In the genomic region with DNA sequence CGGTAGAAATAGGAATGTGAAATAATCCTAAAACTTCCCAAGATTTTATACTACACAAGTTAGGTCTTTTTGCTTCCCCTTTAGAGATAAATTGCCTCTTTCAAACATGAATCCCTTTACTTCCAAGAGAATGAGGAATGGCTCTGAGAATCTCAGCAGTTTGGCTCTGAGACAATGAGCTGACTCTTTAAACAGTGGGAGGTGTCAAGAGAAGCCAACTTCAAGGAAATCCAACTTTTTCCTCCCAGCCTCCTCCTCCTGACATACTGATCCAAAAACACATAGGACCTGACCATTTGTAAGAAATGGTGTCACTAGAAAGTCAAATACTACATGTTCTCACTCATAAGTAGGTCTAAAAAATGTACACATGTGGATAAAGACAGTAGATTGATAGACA, we compare ENCODE assay signal across 17 cellular contexts.
"Had no signal": no experiment of that assay in that cellular context is flagged by ENCODE, and none has a peak within 500 bp of the region (broad histone marks: within the 10 kb centered on the region; RNA-seq: fewer than 3 reads in every experiment).

No MANE protein-coding gene starts in this region.

- H3K27ac ChIP-seq: left lung, neutrophil, prostate gland, VCaP had no signal

- H3K4me1 ChIP-seq: left lung, prostate gland had no signal

- DNase-seq: activated CD4-positive, alpha-beta memory T cell treated with anti-CD3 and anti-CD28 coated beads, Interleukin-2, amount 10 ng/mL, durations not matched to agents 7 days and 5 days; activated CD4-positive, alpha-beta T cell treated with anti-CD3 and anti-CD28 coated beads for 36 hours; activated T-cell treated with anti-CD3 and anti-CD28 coated beads, Interleukin-2, amount 50 U/mL, for 72 hours; effector memory CD8-positive, alpha-beta T cell; foreskin fibroblast; left lung; stimulated activated CD4-positive, alpha-beta T cell treated with anti-CD3 and anti-CD28 coated beads, Interleukin-2, amount 100 ng/mL, for 24 hours; stimulated activated naive B cell treated with anti-CD40 and anti-IgM and Interleukin-4, amounts not matched to agents 10 μg/mL and 1 μg/mL and 100 μg/mL, for 72 hours; substantia nigra; T-cell had no signal

- H3K9me3 ChIP-seq: neutrophil, prostate gland had no signal

- H3K27ac Mint-ChIP-seq: activated CD4-positive, alpha-beta memory T cell treated with anti-CD3 and anti-CD28 coated beads, Interleukin-2, amount 10 ng/mL, durations not matched to agents 7 days and 5 days; activated CD4-positive, alpha-beta T cell treated with anti-CD3 and anti-CD28 coated beads for 36 hours; activated T-cell treated with anti-CD3 and anti-CD28 coated beads, Interleukin-2, amount 50 U/mL, for 72 hours; effector memory CD8-positive, alpha-beta T cell; stimulated activated naive B cell treated with anti-CD40 and anti-IgM and Interleukin-4, amounts not matched to agents 10 μg/mL and 1 μg/mL and 100 μg/mL, for 72 hours; T-cell; type B pancreatic cell had no signal

- H3K4me3 Mint-ChIP-seq: activated CD4-positive, alpha-beta memory T cell treated with anti-CD3 and anti-CD28 coated beads, Interleukin-2, amount 10 ng/mL, durations not matched to agents 7 days and 5 days; activated CD4-positive, alpha-beta T cell treated with anti-CD3 and anti-CD28 coated beads for 36 hours; activated T-cell treated with anti-CD3 and anti-CD28 coated beads, Interleukin-2, amount 50 U/mL, for 72 hours; central memory CD8-positive, alpha-beta T cell; effector memory CD8-positive, alpha-beta T cell; stimulated activated naive B cell treated with anti-CD40 and anti-IgM and Interleukin-4, amounts not matched to agents 10 μg/mL and 1 μg/mL and 100 μg/mL, for 72 hours; T-cell; type B pancreatic cell had no signal

- H3K4me3 ChIP-seq: heart right ventricle, left lung, prostate gland had no signal

- H3K4me1 Mint-ChIP-seq: activated CD4-positive, alpha-beta memory T cell treated with anti-CD3 and anti-CD28 coated beads, Interleukin-2, amount 10 ng/mL, durations not matched to agents 7 days and 5 days; activated CD4-positive, alpha-beta T cell treated with anti-CD3 and anti-CD28 coated beads for 36 hours; central memory CD8-positive, alpha-beta T cell; stimulated activated naive B cell treated with anti-CD40 and anti-IgM and Interleukin-4, amounts not matched to agents 10 μg/mL and 1 μg/mL and 100 μg/mL, for 72 hours; T-cell had no signal

- H3K36me3 ChIP-seq: heart right ventricle, left lung, neutrophil, prostate gland had no signal

- H3K27me3 ChIP-seq: heart right ventricle, left lung had no signal

- H3K36me3 Mint-ChIP-seq: T-cell, type B pancreatic cell had no signal

- ATAC-seq: activated CD4-positive, alpha-beta T cell treated with anti-CD3 and anti-CD28 coated beads for 36 hours; activated T-cell treated with anti-CD3 and anti-CD28 coated beads, Interleukin-2, amount 50 U/mL, for 72 hours; effector memory CD8-positive, alpha-beta T cell; heart right ventricle; left lung; sciatic nerve; stimulated activated naive B cell treated with anti-CD40 and anti-IgM and Interleukin-4, amounts not matched to agents 10 μg/mL and 1 μg/mL and 100 μg/mL, for 72 hours; T-cell had no signal
